ENCODE assay signal across 18 cellular contexts in genomic region chr14:103735439-103735814, GRCh38. TPM values are rescaled to one million over a fixed set of nuclear protein-coding genes. Genes with fewer than 3 reads are reported as not detected.
A peak's percentile ranks its signal among the peaks of the same experiment; 100 is the strongest.
DNase-seq lines count a peak whose midpoint lies in the region; ATAC-seq and TF ChIP-seq lines count a peak whose summit lies in the region.
"Had no signal": no experiment of that assay in that cellular context is flagged by ENCODE, and none has a peak within 500 bp of the region (broad histone marks: within the 10 kb centered on the region; RNA-seq: fewer than 3 reads in every experiment).

No MANE protein-coding gene starts in this region.

- peak overlapping the region; percentile 74 for H3K27ac ChIP-seq in C4-2B
- H3K27ac ChIP-seq: parathyroid adenoma had no signal

- H3K4me3 ChIP-seq in choroid plexus epithelial cell (ENCODE audit: low read depth, low read length): no peak overlapping the region
- H3K4me3 ChIP-seq: MG63 had no signal

- ATAC-seq in left cardiac atrium (peak; percentile 7 to 44), sciatic nerve (peak; percentile 33)
- ATAC-seq: activated CD8-positive, alpha-beta T cell treated with anti-CD3 and anti-CD28 coated beads, Interleukin-2, amount 10 ng/mL, durations not matched to agents 7 days and 5 days; Panc1 had no signal

- in situ Hi-C loops in KBM-7 (cut with MboI; ENCODE audit: low pct_unique_long_range_greater_than_20kb, low sequenced_read_pairs): no loop called here

- TF ChIP-seq CTCF in C4-2B (conservative IDR thresholded peaks at IDR 0.05) (no peak), choroid plexus epithelial cell (conservative IDR thresholded peaks at IDR 0.05; ENCODE audit: low read depth, low read length) (peak; percentile 35)

- DNase-seq in choroid plexus epithelial cell (ENCODE audit: low read depth): no peak
- no peak for DNase-seq in left cardiac atrium
- DNase-seq in sciatic nerve (ENCODE audit: low spot score): peak; percentile 43
- no peak for DNase-seq in SKM-1 treated with dmso at 0.1 percent for 144 hours (lab: John Stamatoyannopoulos, UW; ENCODE audit: unreplicated experiment)
- no peak for DNase-seq in putamen (ENCODE audit: low spot score)
- DNase-seq in KBM-7: no peak
- DNase-seq in NCI-H2107 (lab: John Stamatoyannopoulos, UW): no peak
- DNase-seq: activated CD8-positive, alpha-beta T cell treated with anti-CD3 and anti-CD28 coated beads, Interleukin-2, amount 10 ng/mL, durations not matched to agents 7 days and 5 days; CD4-positive, alpha-beta memory T cell; cortex of kidney; DMS79 treated with DMSO at 0.1 percent for 48 hours; MG63; NCI-H2029 treated with DMSO at 0.1 percent for 48 hours; NCI-H69; SW 1271 had no signal

- intact Hi-C loops in left cardiac atrium (cut with DNase I): no loop called here
- intact Hi-C loops in sciatic nerve (cut with DNase I): no loop called here

RNA-seq across cellular contexts. Expression of gene ZFYVE21, which starts 19.8 kb away (rescaled TPM):
- total RNA-seq in left cardiac atrium (10 to 100 TPM; 47.0 to 48.7 TPM), sciatic nerve (86.6 TPM)

RNA-seq across cellular contexts. Expression of gene XRCC3, which starts 20.2 kb away (rescaled TPM):
- total RNA-seq in left cardiac atrium: 1 to 10 TPM; 3.8 to 4.4 TPM
- total RNA-seq in sciatic nerve: 4.6 TPM
